In genomic region chr19:41617941-41618730, GRCh38 we compare ENCODE assay signal across 33 cellular contexts. TPM values are rescaled to one million over a fixed set of nuclear protein-coding genes. Genes with fewer than 3 reads are reported as not detected.
"Had no signal": no experiment of that assay in that cellular context is flagged by ENCODE, and none has a peak within 500 bp of the region (broad histone marks: within the 10 kb centered on the region; RNA-seq: fewer than 3 reads in every experiment).

No MANE protein-coding gene starts in this region.

- H3K9me3 Mint-ChIP-seq: dendritic cell treated with granulocyte-macrophage colony-stimulating factor and Interleukin-4, amounts not matched to agents 40 ng/mL and 50 ng/mL, for 4 days; natural killer cell treated with Interleukin-12 subunit alpha and Interleukin-12 subunit beta and Interleukin-15 and Interleukin-18, amount 100 ng/mL, for 72 hours; stimulated activated naive CD8-positive, alpha-beta T cell treated with anti-CD3 and anti-CD28 coated beads, Interleukin-15, amount 100 ng/mL, for 72 hours had no signal

- H3K4me1 ChIP-seq: colonic mucosa, esophagus squamous epithelium, prostate gland, right atrium auricular region, suprapubic skin had no signal

- H3K36me3 ChIP-seq: colonic mucosa, esophagus squamous epithelium, heart right ventricle, prostate gland, right atrium auricular region, suprapubic skin had no signal

- H3K4me2 ChIP-seq: smooth muscle cell had no signal

- H3K27me3 ChIP-seq: colonic mucosa, right atrium auricular region had no signal

- H3K4me1 Mint-ChIP-seq: memory B cell; naive B cell; neural crest cell; stimulated activated naive CD8-positive, alpha-beta T cell treated with anti-CD3 and anti-CD28 coated beads, Interleukin-15, amount 100 ng/mL, for 72 hours had no signal

- H3K9me3 ChIP-seq: colonic mucosa, esophagus squamous epithelium, heart right ventricle, mucosa of descending colon, prostate gland, suprapubic skin had no signal

- H3K4me3 Mint-ChIP-seq: dendritic cell treated with granulocyte-macrophage colony-stimulating factor and Interleukin-4, amounts not matched to agents 40 ng/mL and 50 ng/mL, for 4 days; memory B cell; naive B cell; natural killer cell treated with Interleukin-12 subunit alpha and Interleukin-12 subunit beta and Interleukin-15 and Interleukin-18, amount 100 ng/mL, for 72 hours; neural crest cell; stimulated activated naive CD8-positive, alpha-beta T cell treated with anti-CD3 and anti-CD28 coated beads, Interleukin-15, amount 100 ng/mL, for 72 hours had no signal

- H3K4me3 ChIP-seq: colonic mucosa, esophagus squamous epithelium, heart right ventricle, lung, mucosa of descending colon, prostate gland, right atrium auricular region, smooth muscle cell, suprapubic skin had no signal

- H3K27ac Mint-ChIP-seq: dendritic cell treated with granulocyte-macrophage colony-stimulating factor and Interleukin-4, amounts not matched to agents 40 ng/mL and 50 ng/mL, for 4 days; memory B cell; natural killer cell treated with Interleukin-12 subunit alpha and Interleukin-12 subunit beta and Interleukin-15 and Interleukin-18, amount 100 ng/mL, for 72 hours; stimulated activated naive CD8-positive, alpha-beta T cell treated with anti-CD3 and anti-CD28 coated beads, Interleukin-15, amount 100 ng/mL, for 72 hours had no signal

- H3K36me3 Mint-ChIP-seq: memory B cell; natural killer cell treated with Interleukin-12 subunit alpha and Interleukin-12 subunit beta and Interleukin-15 and Interleukin-18, amount 100 ng/mL, for 72 hours had no signal

- H3K27me3 Mint-ChIP-seq: dendritic cell treated with granulocyte-macrophage colony-stimulating factor and Interleukin-4, amounts not matched to agents 40 ng/mL and 50 ng/mL, for 4 days had no signal

- ATAC-seq: heart right ventricle; left lobe of liver; mucosa of descending colon; sciatic nerve; stimulated activated naive CD8-positive, alpha-beta T cell treated with anti-CD3 and anti-CD28 coated beads, Interleukin-15, amount 100 ng/mL, for 72 hours had no signal

- H3K27ac ChIP-seq: colonic mucosa, esophagus squamous epithelium, heart right ventricle, prostate gland, right atrium auricular region, suprapubic skin had no signal

- DNase-seq: colonic mucosa; effector memory CD4-positive, alpha-beta T cell; esophagus squamous epithelium; foreskin melanocyte; glutamatergic neuron; heart right ventricle; hypothalamus; kidney; mucosa of descending colon; naive B cell; stimulated activated CD4-positive, alpha-beta T cell treated with anti-CD3 and anti-CD28 coated beads, Interleukin-12 subunit alpha, Interleukin-12 subunit beta, amount 100 ng/mL, for 4 hours; stimulated activated CD4-positive, alpha-beta T cell treated with anti-CD3 and anti-CD28 coated beads, Interleukin-1b, Interleukin-23, amount 100 ng/mL, for 48 hours; stimulated activated CD4-positive, alpha-beta T cell treated with anti-CD3 and anti-CD28 coated beads, Interleukin-4, amount 100 ng/mL, for 1 hour; stimulated activated CD8-positive, alpha-beta memory T cell treated with anti-CD3 and anti-CD28 coated beads, Interleukin-4, amount 100 ng/mL, for 48 hours; stimulated activated naive CD4-positive, alpha-beta T cell; stimulated activated naive CD8-positive, alpha-beta T cell treated with anti-CD3 and anti-CD28 coated beads, Interleukin-15, amount 100 ng/mL, for 72 hours; trophoblast cell had no signal

RNA-seq across cellular contexts. Expression of gene CEACAM4, which starts 8.7 kb away (rescaled TPM):
- total RNA-seq: chondrocyte; colonic mucosa; endothelial cell of umbilical vein; epithelial cell of proximal tubule; natural killer cell treated with Interleukin-12 subunit alpha and Interleukin-12 subunit beta and Interleukin-15 and Interleukin-18, amount 100 ng/mL, for 72 hours; neural crest cell; osteoblast; smooth muscle cell; urinary bladder had no signal
- polyA plus RNA-seq: endothelial cell of umbilical vein, smooth muscle cell had no signal

RNA-seq across cellular contexts. Expression of gene CEACAM21, which starts 42.2 kb away (rescaled TPM):
- total RNA-seq: chondrocyte, epithelial cell of proximal tubule, osteoblast, smooth muscle cell had no signal
- polyA plus RNA-seq: smooth muscle cell had no signal
